ENCODE assay signal across 9 cellular contexts in the genomic region with DNA sequence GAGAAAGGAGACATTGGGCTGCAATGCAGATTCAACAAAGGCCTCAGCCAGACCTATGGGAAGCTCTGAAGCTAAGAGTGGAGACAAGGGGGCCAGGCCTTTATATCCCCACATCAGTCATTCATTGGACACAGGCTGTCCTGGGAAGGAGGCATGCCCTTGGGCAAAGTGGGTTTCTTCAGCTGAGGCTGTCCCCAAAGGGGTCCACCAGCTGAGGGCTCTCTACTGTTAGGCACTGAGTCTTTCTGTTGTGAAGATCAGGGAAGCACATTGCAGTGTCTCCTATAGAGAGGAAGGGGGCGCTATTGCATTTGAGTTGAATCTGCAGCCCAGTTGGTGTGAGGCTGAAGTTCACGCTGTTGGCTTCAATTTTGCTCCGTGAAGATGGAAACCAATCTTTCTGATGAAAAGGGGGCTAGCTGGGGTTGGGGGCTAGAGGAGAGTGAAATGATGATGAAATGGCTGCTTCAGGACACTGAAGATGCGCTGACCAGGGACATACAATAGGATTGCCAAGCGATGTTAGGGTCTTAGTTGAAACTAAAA. TPM values are rescaled to one million over a fixed set of nuclear protein-coding genes. Genes with fewer than 3 reads are reported as not detected.
DNase-seq lines count a peak whose midpoint lies in the region; TF ChIP-seq lines count a peak whose summit lies in the region.
"Had no signal": no experiment of that assay in that cellular context is flagged by ENCODE, and none has a peak within 500 bp of the region (broad histone marks: within the 10 kb centered on the region; RNA-seq: fewer than 3 reads in every experiment).

No MANE protein-coding gene starts in this region.

- no peaks in the 10 kb centered on the region for H3K27me3 ChIP-seq in H7 (ENCODE audit: control insufficient read depth, insufficient read depth, low read length)
- H3K27me3 ChIP-seq: BLaER1 had no signal

- H3K36me3 ChIP-seq in H7 (replicated peaks; ENCODE audit: control insufficient read depth, insufficient read depth, low read length) (no peaks in the 10 kb centered on the region), SK-N-MC (ENCODE audit: insufficient read depth, low read length) (no peaks in the 10 kb centered on the region)
- H3K36me3 ChIP-seq: BLaER1 had no signal

- H3K27ac ChIP-seq in SK-N-MC = no peak overlapping the region
- H3K27ac ChIP-seq: BLaER1 had no signal

- TF ChIP-seq CTCF in astrocyte of the cerebellum (IDR thresholded peaks at IDR 0.05; ENCODE audit: low read depth, low read length, missing control alignments) = peak; percentile 78

- H3K4me3 ChIP-seq in H7 (ENCODE audit: insufficient read depth, low read depth, low read length) = no peak overlapping the region
- no peak overlapping the region for H3K4me3 ChIP-seq in SK-N-MC
- H3K4me3 ChIP-seq in astrocyte of the cerebellum (ENCODE audit: low read depth, low read length) = no peak overlapping the region
- H3K4me3 ChIP-seq: BLaER1 had no signal

- no peaks in the 10 kb centered on the region for H3K9me3 ChIP-seq in SK-N-MC (ENCODE audit: low read depth, low read length)
- H3K9me3 ChIP-seq: BLaER1 had no signal

- peak; percentile 11 for DNase-seq in DMS153 (lab: John Stamatoyannopoulos, UW)
- DNase-seq in DMS153 treated with DMSO at 0.1 percent for 48 hours (lab: John Stamatoyannopoulos, UW; ENCODE audit: unreplicated experiment) = no peak
- DNase-seq in H7 = peak; percentile 68
- DNase-seq in NAMALWA (ENCODE audit: low spot score) = peak; percentile 76
- DNase-seq in SK-N-MC (ENCODE audit: low read depth, low spot score) = peak; percentile 14
- peak; percentile 36 for DNase-seq in astrocyte of the cerebellum (ENCODE audit: low read depth)
- DNase-seq in hippocampal formation (lab: John Stamatoyannopoulos, UW) = peak; percentile 10 to 59
- DNase-seq in stimulated activated CD4-positive, alpha-beta T cell treated with anti-CD3 and anti-CD28 coated beads, Interleukin-15, amount 100 ng/mL, for 24 hours = peak; percentile 23

- H3K9ac ChIP-seq in SK-N-MC (ENCODE audit: insufficient read length) = no peak overlapping the region
- H3K9ac ChIP-seq: BLaER1 had no signal

- in situ Hi-C loops in astrocyte of the cerebellum (cut with HindIII; ENCODE audit: low sequenced_read_pairs) = no loop called here

RNA-seq across cellular contexts. Expression of gene SLC25A5, which starts 48.0 kb away (rescaled TPM):
- total RNA-seq in H7 (2014; rRNA removed; shearing (Covaris generic)) = 383 and 395 TPM in 2 replicates

RNA-seq across cellular contexts. Expression of gene STEEP1, which starts 49.0 kb away (rescaled TPM):
- total RNA-seq in H7 (2014; rRNA removed; shearing (Covaris generic)) = 36.4 and 44.0 TPM in 2 replicates

RNA-seq across cellular contexts. Expression of gene UBE2A, which starts 58.1 kb away (rescaled TPM):
- total RNA-seq in H7 (2014; rRNA removed; shearing (Covaris generic)) = 24.9 and 26.7 TPM in 2 replicates
